Comparison of ENCODE assay signal across 23 cellular contexts in genomic region chr3:181086011-181086410, GRCh38.
"Had no signal": no experiment of that assay in that cellular context is flagged by ENCODE, and none has a peak within 500 bp of the region (broad histone marks: within the 10 kb centered on the region; RNA-seq: fewer than 3 reads in every experiment).

No MANE protein-coding gene starts in this region.

- H3K4me3 ChIP-seq: dorsolateral prefrontal cortex, heart right ventricle, lower lobe of right lung, psoas muscle, stomach, thoracic aorta, transverse colon had no signal

- H3K27ac ChIP-seq: dorsolateral prefrontal cortex, heart right ventricle, lower lobe of right lung, neutrophil, psoas muscle, stomach, thoracic aorta, transverse colon had no signal

- FAIRE-seq: islet of Langerhans, small intestine had no signal

- H3K9me3 ChIP-seq: lower lobe of right lung, neutrophil, thoracic aorta, transverse colon had no signal

- H3K27me3 ChIP-seq: dorsolateral prefrontal cortex, heart right ventricle, neutrophil, stomach, transverse colon had no signal

- H3K36me3 ChIP-seq: heart right ventricle, lower lobe of right lung, neutrophil, stomach, thoracic aorta, transverse colon had no signal

- H3K36me3 Mint-ChIP-seq: memory B cell; natural killer cell treated with Interleukin-12 subunit alpha and Interleukin-12 subunit beta and Interleukin-15 and Interleukin-18, amount 100 ng/mL, for 72 hours had no signal

- H3K27me3 Mint-ChIP-seq: natural killer cell treated with Interleukin-12 subunit alpha and Interleukin-12 subunit beta and Interleukin-15 and Interleukin-18, amount 100 ng/mL, for 72 hours had no signal

- H3K27ac Mint-ChIP-seq: memory B cell; natural killer cell treated with Interleukin-12 subunit alpha and Interleukin-12 subunit beta and Interleukin-15 and Interleukin-18, amount 100 ng/mL, for 72 hours had no signal

- H3K4me3 Mint-ChIP-seq: memory B cell; natural killer cell treated with Interleukin-12 subunit alpha and Interleukin-12 subunit beta and Interleukin-15 and Interleukin-18, amount 100 ng/mL, for 72 hours had no signal

- H3K4me1 ChIP-seq: heart right ventricle, lower lobe of right lung, stomach, transverse colon had no signal

- ATAC-seq: left lobe of liver; natural killer cell treated with Interleukin-12 subunit alpha and Interleukin-12 subunit beta and Interleukin-15 and Interleukin-18, amount 100 ng/mL, for 72 hours; psoas muscle had no signal

- DNase-seq: cortex of kidney; dorsolateral prefrontal cortex; effector CD8-positive, alpha-beta T cell; foreskin melanocyte; heart right ventricle; hypothalamus; kidney glomerular epithelial cell; lower lobe of right lung; midbrain; psoas muscle; retina; small intestine; stimulated activated CD4-positive, alpha-beta T cell treated with anti-CD3 and anti-CD28 coated beads, Interleukin-12 subunit alpha, Interleukin-12 subunit beta, amount 100 ng/mL, for 4 hours; stimulated activated naive CD4-positive, alpha-beta T cell; stomach; substantia nigra; transverse colon had no signal
